In the genomic region with DNA sequence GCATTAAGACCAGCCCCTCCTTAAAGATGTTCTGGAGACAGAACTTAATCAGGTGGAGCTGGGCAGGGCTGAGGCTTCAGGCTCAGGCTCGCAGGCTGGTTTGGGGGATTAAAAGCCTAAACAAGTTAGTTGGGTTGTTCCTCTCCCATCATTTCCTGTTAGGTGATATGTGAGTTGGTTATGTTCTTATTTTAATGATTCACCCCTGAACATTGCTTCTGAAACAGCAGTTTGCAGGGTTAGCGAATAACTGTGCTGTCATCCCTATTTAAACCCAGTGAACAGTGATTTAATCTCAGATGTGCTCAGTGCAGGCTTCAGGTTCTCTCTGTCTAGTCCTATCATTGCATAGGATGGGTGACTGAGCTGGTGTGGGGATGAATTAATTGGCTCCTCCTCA, we compare ENCODE assay signal across 13 cellular contexts. TPM values are rescaled to one million over a fixed set of nuclear protein-coding genes. Genes with fewer than 3 reads are reported as not detected.
A peak's percentile ranks its signal among the peaks of the same experiment; 100 is the strongest.
DNase-seq lines count a peak whose midpoint lies in the region; ATAC-seq and TF ChIP-seq lines count a peak whose summit lies in the region.
"Had no signal": no experiment of that assay in that cellular context is flagged by ENCODE, and none has a peak within 500 bp of the region (broad histone marks: within the 10 kb centered on the region; RNA-seq: fewer than 3 reads in every experiment).

No MANE protein-coding gene starts in this region.

- CTCF ChIA-PET in RWPE1 (lab: Yijun Ruan, JAX): interaction anchor here (2.0 kb wide), 1 partner anchor 13 kb away, joined by 11 read pairs; no protein-coding TSS in a partner anchor

- no peak for DNase-seq in activated naive CD8-positive, alpha-beta T cell treated with anti-CD3 and anti-CD28 coated beads for 36 hours
- DNase-seq in RWPE1 (ENCODE audit: low spot score) (peak; percentile 74), fibroblast of mammary gland (ENCODE audit: low read depth) (peak; percentile 70), glutamatergic neuron (no peak), NCI-H1417 (lab: John Stamatoyannopoulos, UW) (no peak), LoVo (ENCODE audit: low spot score) (no peak)
- DNase-seq: activated B cell treated with CpG ODN at 0.5 μM for 24 hours; activated effector memory CD4-positive, alpha-beta T cell treated with Interleukin-2 at 50 U/mL for 16 hours; BE2C; MV-4-11; nephron progenitor cell had no signal

- TF ChIP-seq CTCF in RWPE1 (conservative IDR thresholded peaks at IDR 0.05; ENCODE audit: low read depth) (no peak), fibroblast of mammary gland (conservative IDR thresholded peaks at IDR 0.05; ENCODE audit: control insufficient read depth, insufficient read depth, low read depth, low read length) (no peak), glutamatergic neuron (IDR thresholded peaks at IDR 0.05; ENCODE audit: partially characterized antibody, unreplicated experiment) (no peak)

- H3K27me3 Mint-ChIP-seq in activated naive CD8-positive, alpha-beta T cell: no peaks in the 10 kb centered on the region
- H3K27me3 Mint-ChIP-seq in activated naive CD8-positive, alpha-beta T cell treated with anti-CD3 and anti-CD28 coated beads for 36 hours: peaks cover 36% of the 10 kb centered on the region
- no peaks in the 10 kb centered on the region for H3K27me3 Mint-ChIP-seq in glutamatergic neuron (ENCODE audit: unreplicated experiment)

- peaks cover 31% of the 10 kb centered on the region for H3K4me1 Mint-ChIP-seq in activated naive CD8-positive, alpha-beta T cell (ENCODE audit: low read depth)
- H3K4me1 Mint-ChIP-seq in activated naive CD8-positive, alpha-beta T cell treated with anti-CD3 and anti-CD28 coated beads for 36 hours: peaks cover 26% of the 10 kb centered on the region
- no peaks in the 10 kb centered on the region for H3K4me1 Mint-ChIP-seq in glutamatergic neuron (ENCODE audit: low read depth, unreplicated experiment)

- H3K4me3 ChIP-seq in fibroblast of mammary gland (ENCODE audit: control insufficient read depth, low read depth, low read length): no peak overlapping the region

- peak overlapping the region; percentile 96 for H3K27ac ChIP-seq in RWPE1

- peaks cover 2% of the 10 kb centered on the region for H3K36me3 Mint-ChIP-seq in activated naive CD8-positive, alpha-beta T cell
- H3K36me3 Mint-ChIP-seq in activated naive CD8-positive, alpha-beta T cell treated with anti-CD3 and anti-CD28 coated beads for 36 hours: no peaks in the 10 kb centered on the region
- no peaks in the 10 kb centered on the region for H3K36me3 Mint-ChIP-seq in glutamatergic neuron (ENCODE audit: unreplicated experiment)

- no peak for ATAC-seq in GM19328 (IDR thresholded peaks at IDR 0.05; ENCODE audit: unreplicated experiment)

- peak overlapping the region; percentile 59 for H3K4me3 Mint-ChIP-seq in activated naive CD8-positive, alpha-beta T cell
- H3K4me3 Mint-ChIP-seq in activated naive CD8-positive, alpha-beta T cell treated with anti-CD3 and anti-CD28 coated beads for 36 hours: no peak overlapping the region
- no peak overlapping the region for H3K4me3 Mint-ChIP-seq in glutamatergic neuron (ENCODE audit: unreplicated experiment)

- H3K9me3 Mint-ChIP-seq in activated naive CD8-positive, alpha-beta T cell (ENCODE audit: low read depth): no peaks in the 10 kb centered on the region
- no peaks in the 10 kb centered on the region for H3K9me3 Mint-ChIP-seq in activated naive CD8-positive, alpha-beta T cell treated with anti-CD3 and anti-CD28 coated beads for 36 hours
- peaks cover 2% of the 10 kb centered on the region for H3K9me3 Mint-ChIP-seq in glutamatergic neuron (ENCODE audit: unreplicated experiment)
- H3K9me3 Mint-ChIP-seq: activated B cell treated with CpG ODN at 0.5 μM for 24 hours had no signal

- H3K27ac Mint-ChIP-seq in activated naive CD8-positive, alpha-beta T cell: no peak overlapping the region
- no peak overlapping the region for H3K27ac Mint-ChIP-seq in activated naive CD8-positive, alpha-beta T cell treated with anti-CD3 and anti-CD28 coated beads for 36 hours
- no peak overlapping the region for H3K27ac Mint-ChIP-seq in glutamatergic neuron (ENCODE audit: unreplicated experiment)
- H3K27ac Mint-ChIP-seq: activated B cell treated with CpG ODN at 0.5 μM for 24 hours, nephron progenitor cell had no signal

- POLR2A ChIA-PET in RWPE1 (lab: Yijun Ruan, JAX; ENCODE audit: low non-redundant PET): no interaction called here

RNA-seq across cellular contexts. Expression of a gene that starts 47.4 kb away (rescaled TPM):
- total RNA-seq in activated naive CD8-positive, alpha-beta T cell treated with anti-CD3 and anti-CD28 coated beads for 36 hours: 10 to 100 TPM; 76.6 to 79.9 TPM
- not detected for total RNA-seq in glutamatergic neuron (ENCODE audit: unreplicated experiment)

Comparison
In these comparisons a context has a peak if more than half of its experiments do, and no peak if none do; other contexts are left out.
1. DNase-seq: peak in RWPE1 (single experiment) and fibroblast of mammary gland (single experiment); none in activated naive CD8-positive, alpha-beta T cell treated with anti-CD3 and anti-CD28 coated beads for 36 hours (single experiment), glutamatergic neuron (single experiment), NCI-H1417 (0 of 3) and LoVo (single experiment).
2. RNA of a gene that starts 47.4 kb away (total RNA-seq): 76.6 to 79.9 TPM in activated naive CD8-positive, alpha-beta T cell treated with anti-CD3 and anti-CD28 coated beads for 36 hours; not detected in glutamatergic neuron (single experiment); every median in the first group is over 10 times any median in the second.